Comparison of ENCODE assay signal across 9 cellular contexts in genomic region chr12:50506753-50507473, GRCh38. TPM values are rescaled to one million over a fixed set of nuclear protein-coding genes. Genes with fewer than 3 reads are reported as not detected.
DNase-seq lines count a peak whose midpoint lies in the region; ATAC-seq and TF ChIP-seq lines count a peak whose summit lies in the region.
"Had no signal": no experiment of that assay in that cellular context is flagged by ENCODE, and none has a peak within 500 bp of the region (broad histone marks: within the 10 kb centered on the region; RNA-seq: fewer than 3 reads in every experiment).

No MANE protein-coding gene starts in this region.

- 4 to 9% methylated on average over 2 of the region's 2 CpGs for WGBS in body of pancreas, 2 donors
- 21 to 35% methylated on average over 2 of the region's 2 CpGs for whole genome bisulfite sequencing in testis, 2 donors

- no peak for DNase-seq in activated naive CD4-positive, alpha-beta T cell treated with anti-CD3 and anti-CD28 coated beads for 36 hours
- DNase-seq in activated naive CD4-positive, alpha-beta T cell treated with anti-CD3 and anti-CD28 coated beads, Interleukin-2, amount 50 U/mL, for 16 hours = no peak
- DNase-seq in body of pancreas = no peak
- DNase-seq in lower lobe of right lung = no peak
- peak; percentile 49 for DNase-seq in testis
- no peak for DNase-seq in AG20443 (ENCODE audit: low spot score)
- no peak for DNase-seq in NK-92 (lab: John Stamatoyannopoulos, UW; ENCODE audit: unreplicated experiment)
- DNase-seq: COR-L47 had no signal

- H3K27me3 ChIP-seq in body of pancreas = no peaks in the 10 kb centered on the region
- H3K27me3 ChIP-seq in lower lobe of right lung (ENCODE audit: low read depth) = no peaks in the 10 kb centered on the region
- no peaks in the 10 kb centered on the region for H3K27me3 ChIP-seq in testis

- H3K4me1 Mint-ChIP-seq in activated naive CD4-positive, alpha-beta T cell treated with anti-CD3 and anti-CD28 coated beads for 36 hours (ENCODE audit: low read depth) = peaks cover 52% of the 10 kb centered on the region

- H3K36me3 ChIP-seq in body of pancreas (replicated peaks in 1 of 2; ENCODE audit: insufficient read depth in 1 of 2, low read depth in 2 of 2) (no peaks in the 10 kb centered on the region), lower lobe of right lung (no peaks in the 10 kb centered on the region), testis (ENCODE audit: low read depth, missing control alignments) (no peaks in the 10 kb centered on the region)

- H3K4me3 ChIP-seq in body of pancreas = no peak overlapping the region
- peak overlapping the region; percentile 86 for H3K4me3 ChIP-seq in lower lobe of right lung
- peak overlapping the region in 1 of 2 donors; percentile 90 for H3K4me3 ChIP-seq in testis

- no peaks in the 10 kb centered on the region for H3K9me3 ChIP-seq in body of pancreas
- no peaks in the 10 kb centered on the region for H3K9me3 ChIP-seq in lower lobe of right lung
- no peaks in the 10 kb centered on the region for H3K9me3 ChIP-seq in testis

- peak overlapping the region; percentile 75 for H3K27ac Mint-ChIP-seq in activated naive CD4-positive, alpha-beta T cell treated with anti-CD3 and anti-CD28 coated beads for 36 hours

- no peaks in the 10 kb centered on the region for H3K9me3 Mint-ChIP-seq in activated naive CD4-positive, alpha-beta T cell treated with anti-CD3 and anti-CD28 coated beads for 36 hours

- no peaks in the 10 kb centered on the region for H3K27me3 Mint-ChIP-seq in activated naive CD4-positive, alpha-beta T cell treated with anti-CD3 and anti-CD28 coated beads for 36 hours (ENCODE audit: low read depth)

- peak overlapping the region; percentile 31 to 97 (median 60) for H3K27ac ChIP-seq in body of pancreas
- no peak overlapping the region for H3K27ac ChIP-seq in lower lobe of right lung
- peak overlapping the region; percentile 97 to 98 for H3K27ac ChIP-seq in testis

- H3K36me3 Mint-ChIP-seq in activated naive CD4-positive, alpha-beta T cell treated with anti-CD3 and anti-CD28 coated beads for 36 hours (ENCODE audit: low read depth) = peaks cover 6% of the 10 kb centered on the region

- H3K4me1 ChIP-seq in body of pancreas (peaks cover 53% of the 10 kb centered on the region), lower lobe of right lung (peaks cover 43% of the 10 kb centered on the region), testis (peaks cover 21% of the 10 kb centered on the region)

- CTCF ChIA-PET in activated naive CD4-positive, alpha-beta T cell treated with anti-CD3 and anti-CD28 coated beads for 36 hours (lab: Charles Lee) = interaction anchor here (0.6 to 7.7 kb wide), 10 partner anchors 11 to 1562 kb away, joined by 3 to 130 read pairs (median 4); no protein-coding TSS in a partner anchor

- ATAC-seq in body of pancreas (no peak), lower lobe of right lung (no peak), HG03175 (IDR thresholded peaks at IDR 0.05; ENCODE audit: unreplicated experiment) (no peak)

- TF ChIP-seq POLR2A in body of pancreas (IDR thresholded peaks at IDR 0.05) (no peak), testis (IDR thresholded peaks at IDR 0.05) (no peak)

- TF ChIP-seq CTCF in body of pancreas (IDR thresholded peaks at IDR 0.05) (no peak), lower lobe of right lung (IDR thresholded peaks at IDR 0.05) (no peak), testis (IDR thresholded peaks at IDR 0.05) (no peak)

- peak overlapping the region; percentile 91 for H3K4me3 Mint-ChIP-seq in activated naive CD4-positive, alpha-beta T cell treated with anti-CD3 and anti-CD28 coated beads for 36 hours

- intact Hi-C loops in activated naive CD4-positive, alpha-beta T cell treated with anti-CD3 and anti-CD28 coated beads for 36 hours (cut with micrococcal nuclease) = loop anchor here (1.0 to 5.0 kb wide), 3 partner anchors 26 to 115 kb away; no protein-coding TSS in a partner anchor
- intact Hi-C loops in body of pancreas (cut with DNase I) (no loop called here), lower lobe of right lung (cut with DNase I) (loop anchor here (5.0 kb wide), 1 partner anchor 125 kb away; no protein-coding TSS in a partner anchor), testis (cut with DNase I; ENCODE audit: low total_unique reads) (loop anchor here (5.0 kb wide), 1 partner anchor 130 kb away; no protein-coding TSS in a partner anchor)

RNA-seq across cellular contexts. Expression of gene DIP2B, which starts 2.1 kb away (rescaled TPM):
- total RNA-seq in activated naive CD4-positive, alpha-beta T cell treated with anti-CD3 and anti-CD28 coated beads for 36 hours = 10 to 100 TPM; 27.8 to 28.2 TPM
- total RNA-seq in body of pancreas (10 to 100 TPM; 15.8 to 28.7 TPM), lower lobe of right lung (32.8 TPM), testis (10 to 100 TPM; 43.5 to 57.1 TPM)
- 19.1 TPM for polyA plus RNA-seq in testis (ENCODE audit: insufficient read depth, low read depth, low replicate concordance)
